9 cellular contexts compared by ENCODE assay signal in genomic region chr11:27201454-27202302, GRCh38.
DNase-seq lines count a peak whose midpoint lies in the region; ATAC-seq and TF ChIP-seq lines count a peak whose summit lies in the region.
"Had no signal": no experiment of that assay in that cellular context is flagged by ENCODE, and none has a peak within 500 bp of the region (broad histone marks: within the 10 kb centered on the region; RNA-seq: fewer than 3 reads in every experiment).

No MANE protein-coding gene starts in this region.

- no peaks in the 10 kb centered on the region for H3K9me3 Mint-ChIP-seq in Calu3 (ENCODE audit: low read depth, unreplicated experiment)
- H3K9me3 Mint-ChIP-seq in activated T-cell treated with anti-CD3 and anti-CD28 coated beads, Interleukin-2, amount 50 U/mL, for 72 hours = no peaks in the 10 kb centered on the region
- H3K9me3 Mint-ChIP-seq: activated naive CD4-positive, alpha-beta T cell treated with anti-CD3 and anti-CD28 coated beads, Interleukin-2, amount 50 U/mL, for 24 hours had no signal

- H3K9ac ChIP-seq in liver (ENCODE audit: low read depth in 1 of 2, low read length in 2 of 2) = no peak overlapping the region

- peaks cover 22% of the 10 kb centered on the region for H3K4me1 Mint-ChIP-seq in Calu3 (ENCODE audit: low read depth, unreplicated experiment)
- no peaks in the 10 kb centered on the region for H3K4me1 Mint-ChIP-seq in activated T-cell treated with anti-CD3 and anti-CD28 coated beads, Interleukin-2, amount 50 U/mL, for 72 hours (ENCODE audit: low read depth)
- H3K4me1 Mint-ChIP-seq: activated naive CD4-positive, alpha-beta T cell treated with anti-CD3 and anti-CD28 coated beads, Interleukin-2, amount 50 U/mL, for 24 hours had no signal

- in situ Hi-C loops in G401 (cut with HindIII; ENCODE audit: low sequenced_read_pairs) = no loop called here

- no peak overlapping the region for H3K4me3 Mint-ChIP-seq in Calu3 (ENCODE audit: low read depth, unreplicated experiment)
- no peak overlapping the region for H3K4me3 Mint-ChIP-seq in activated T-cell treated with anti-CD3 and anti-CD28 coated beads, Interleukin-2, amount 50 U/mL, for 72 hours
- H3K4me3 Mint-ChIP-seq: activated naive CD4-positive, alpha-beta T cell treated with anti-CD3 and anti-CD28 coated beads, Interleukin-2, amount 50 U/mL, for 24 hours had no signal

- ATAC-seq in activated T-cell treated with anti-CD3 and anti-CD28 coated beads, Interleukin-2, amount 50 U/mL, for 72 hours (replicated peaks in 1 of 2) = no peak
- ATAC-seq in HG02840 (IDR thresholded peaks at IDR 0.05; ENCODE audit: low FRiP score, unreplicated experiment) = no peak

- no peaks in the 10 kb centered on the region for H3K36me3 ChIP-seq in liver (ENCODE audit: control insufficient read depth in 4 of 4, insufficient read depth in 3 of 4, low read depth in 1 of 4, low read length in 3 of 4)

- no peak overlapping the region for H3K4me3 ChIP-seq in liver (ENCODE audit: low read depth in 1 of 3, low read length in 3 of 3)

- no peaks in the 10 kb centered on the region for H3K36me3 Mint-ChIP-seq in Calu3 (ENCODE audit: insufficient read depth, unreplicated experiment)
- no peaks in the 10 kb centered on the region for H3K36me3 Mint-ChIP-seq in activated T-cell treated with anti-CD3 and anti-CD28 coated beads, Interleukin-2, amount 50 U/mL, for 72 hours (ENCODE audit: insufficient read depth in 2 of 2)
- H3K36me3 Mint-ChIP-seq: activated naive CD4-positive, alpha-beta T cell treated with anti-CD3 and anti-CD28 coated beads, Interleukin-2, amount 50 U/mL, for 24 hours had no signal

- CTCF ChIA-PET in Calu3 (lab: Charles Lee) = interaction anchor here (0.6 to 2.4 kb wide), 6 partner anchors 12 to 284 kb away, joined by 3 to 7 read pairs (median 4); no protein-coding TSS in a partner anchor

- H3K27me3 Mint-ChIP-seq in Calu3 (ENCODE audit: unreplicated experiment) = no peaks in the 10 kb centered on the region
- H3K27me3 Mint-ChIP-seq in activated T-cell treated with anti-CD3 and anti-CD28 coated beads, Interleukin-2, amount 50 U/mL, for 72 hours (ENCODE audit: low read depth) = peaks cover 7% of the 10 kb centered on the region
- H3K27me3 Mint-ChIP-seq: activated naive CD4-positive, alpha-beta T cell treated with anti-CD3 and anti-CD28 coated beads, Interleukin-2, amount 50 U/mL, for 24 hours had no signal

- no peak overlapping the region for H3K27ac ChIP-seq in liver (ENCODE audit: low read depth in 1 of 2, low read length in 2 of 2)

- H3K27ac Mint-ChIP-seq in Calu3 (ENCODE audit: unreplicated experiment) = no peak overlapping the region
- H3K27ac Mint-ChIP-seq in activated T-cell treated with anti-CD3 and anti-CD28 coated beads, Interleukin-2, amount 50 U/mL, for 72 hours = no peak overlapping the region
- H3K27ac Mint-ChIP-seq: activated naive CD4-positive, alpha-beta T cell treated with anti-CD3 and anti-CD28 coated beads, Interleukin-2, amount 50 U/mL, for 24 hours had no signal

- 33% methylated on average over 10 of the region's 10 CpGs for WGBS in liver

- no TSS peak for BruUV-seq in Calu3 (replicated peaks; lab: Mats Ljungman, UMichigan)

- intact Hi-C loops in Calu3 (cut with micrococcal nuclease; ENCODE audit: unreplicated experiment) = loop anchor here (5.0 kb wide), 2 partner anchors 96 to 286 kb away; no protein-coding TSS in a partner anchor

- H3K9me3 ChIP-seq in liver (ENCODE audit: control insufficient read depth in 4 of 4, low read length in 3 of 4) = no peaks in the 10 kb centered on the region

- peak in 1 of 2 donors; percentile 32 for TF ChIP-seq RAD21 in liver (IDR thresholded peaks at IDR 0.05)

- DNase-seq in Calu3 = peak; percentile 88
- DNase-seq in NCI-H2029 treated with DMSO at 0.1 percent for 48 hours (lab: John Stamatoyannopoulos, UW) = peak; percentile 91
- peak; percentile 92 for DNase-seq in amniotic epithelial cell (ENCODE audit: low read depth)
- DNase-seq in activated T-cell treated with anti-CD3 and anti-CD28 coated beads, Interleukin-2, amount 50 U/mL, for 72 hours = no peak
- DNase-seq in G401 (ENCODE audit: low spot score) = no peak
- DNase-seq in 8988T = no peak

- TF ChIP-seq CTCF in Calu3 (IDR thresholded peaks at IDR 0.05; ENCODE audit: unreplicated experiment) (no peak), liver (IDR thresholded peaks at IDR 0.05; ENCODE audit: low read depth, low read length, missing input control) (no peak)

- H3K27me3 ChIP-seq in liver (ENCODE audit: control insufficient read depth in 4 of 4, insufficient read depth in 4 of 4, low read length in 3 of 4) = no peaks in the 10 kb centered on the region

- peaks cover 0 to 12% (median 3%) of the 10 kb centered on the region in 4 donors for H3K4me1 ChIP-seq in liver (ENCODE audit: control insufficient read depth in 4 of 4, insufficient read depth in 4 of 4, low read length in 3 of 4)

TF ChIP-seq in liver, 16 proteins besides CTCF, POLR2A, EP300 and RAD21:
- TF ChIP-seq HNF4G (IDR thresholded peaks at IDR 0.05) (no peak), HNF4A (conservative IDR thresholded peaks at IDR 0.05) (peak; percentile 9 to 25), FOXA2 (IDR thresholded peaks at IDR 0.05) (peak; percentile 5), RXRA (IDR thresholded peaks at IDR 0.05) (peak; percentile 38 to 40), REST (IDR thresholded peaks at IDR 0.05) (no peak), NR2F2 (IDR thresholded peaks at IDR 0.05) (no peak), SP1 (IDR thresholded peaks at IDR 0.05) (peak; percentile 1), TAF1 (conservative IDR thresholded peaks at IDR 0.05) (no peak), ATF3 (IDR thresholded peaks at IDR 0.05) (no peak), EGR1 (IDR thresholded peaks at IDR 0.05; ENCODE audit: low read depth in 2 of 2) (no peak)

Comparison
In these comparisons a context has a peak if more than half of its experiments do, and no peak if none do; other contexts are left out.
1. DNase-seq: peak in Calu3 (single experiment), NCI-H2029 treated with DMSO at 0.1 percent for 48 hours (single experiment) and amniotic epithelial cell (single experiment); none in activated T-cell treated with anti-CD3 and anti-CD28 coated beads, Interleukin-2, amount 50 U/mL, for 72 hours (0 of 2), G401 (single experiment) and 8988T (single experiment).